1 cellular context compared by ENCODE assay signal in genomic region chr12:112122823-112123690, GRCh38.
TF ChIP-seq lines count a peak whose summit lies in the region.

No MANE protein-coding gene starts in this region.

TF ChIP-seq in HEK293, 187 proteins besides CTCF, POLR2A, EP300 and RAD21 (continued from another document and continues in another):
- no peak for TF ChIP-seq TSHZ1 (tag by site-specific recombination; IDR thresholded peaks at IDR 0.05; ENCODE audit: borderline replicate concordance)
- no peak for TF ChIP-seq ELK4 (IDR thresholded peaks at IDR 0.05; ENCODE audit: borderline replicate concordance, low read depth, low read length)
- no peak for TF ChIP-seq ZNF626 (tag by site-specific recombination; IDR thresholded peaks at IDR 0.05)
- TF ChIP-seq ZNF248 (tag by site-specific recombination; IDR thresholded peaks at IDR 0.05), result no peak
- TF ChIP-seq ZNF701 (tag by site-specific recombination; IDR thresholded peaks at IDR 0.05), result no peak
- peak; percentile 79 for TF ChIP-seq ZNF366 (tag by site-specific recombination; conservative IDR thresholded peaks at IDR 0.05)
- TF ChIP-seq GFI1B (tag by site-specific recombination; IDR thresholded peaks at IDR 0.05), result no peak
- TF ChIP-seq ZNF394 (tag by site-specific recombination; IDR thresholded peaks at IDR 0.05; ENCODE audit: borderline replicate concordance), result no peak; the same call in 1 of the 2 replicates
- TF ChIP-seq ZNF302 (tag by site-specific recombination; IDR thresholded peaks at IDR 0.05; ENCODE audit: low read depth), result no peak
- TF ChIP-seq ZBTB44 (tag by site-specific recombination; IDR thresholded peaks at IDR 0.05), result peak; percentile 47; the same call in 1 of the 2 replicates
- TF ChIP-seq ZNF311 (tag by site-specific recombination; IDR thresholded peaks at IDR 0.05; ENCODE audit: borderline replicate concordance), result no peak
- TF ChIP-seq SCRT1 (tag by site-specific recombination; IDR thresholded peaks at IDR 0.05; ENCODE audit: borderline replicate concordance), result no peak
- no peak for TF ChIP-seq ZNF174 (tag by site-specific recombination; IDR thresholded peaks at IDR 0.05)
- TF ChIP-seq ZBTB6 (tag by site-specific recombination; IDR thresholded peaks at IDR 0.05), result no peak
- no peak for TF ChIP-seq TCF7L2 (IDR thresholded peaks at IDR 0.05; ENCODE audit: borderline replicate concordance, low read depth, low read length)
- peak; percentile 56 for TF ChIP-seq ZNF629 (tag by site-specific recombination; IDR thresholded peaks at IDR 0.05)
- TF ChIP-seq ZNF391 (tag by site-specific recombination; IDR thresholded peaks at IDR 0.05; ENCODE audit: borderline replicate concordance, low read depth), result no peak
- no peak for TF ChIP-seq ZNF114 (tag by site-specific recombination; IDR thresholded peaks at IDR 0.05)
- TF ChIP-seq ZNF768 (tag by site-specific recombination; IDR thresholded peaks at IDR 0.05), result no peak
- no peak for TF ChIP-seq ZNF791 (tag by site-specific recombination; IDR thresholded peaks at IDR 0.05)
- TF ChIP-seq ZNF610 (tag by site-specific recombination; IDR thresholded peaks at IDR 0.05; ENCODE audit: borderline replicate concordance), result no peak
- TF ChIP-seq ZNF530 (tag by site-specific recombination; IDR thresholded peaks at IDR 0.05; ENCODE audit: low read depth), result no peak
- no peak for TF ChIP-seq KLF7 (tag by site-specific recombination; IDR thresholded peaks at IDR 0.05; ENCODE audit: borderline replicate concordance)
- TF ChIP-seq INSM2 (tag by site-specific recombination; IDR thresholded peaks at IDR 0.05), result peak; percentile 20; the same call in 1 of the 2 replicates
- TF ChIP-seq ZSCAN30 (tag by site-specific recombination; IDR thresholded peaks at IDR 0.05), result 0 out of 2 replicates have a peak, but pooled peaks have one; percentile 61
- no peak for TF ChIP-seq ZNF488 (tag by site-specific recombination; IDR thresholded peaks at IDR 0.05)
- 0 out of 2 replicates have a peak, but pooled peaks have one; percentile 58 for TF ChIP-seq ZEB2 (tag by site-specific recombination; IDR thresholded peaks at IDR 0.05)
- TF ChIP-seq ZNF423 (tag by site-specific recombination; IDR thresholded peaks at IDR 0.05), result no peak
- TF ChIP-seq ZNF112 (tag by site-specific recombination; IDR thresholded peaks at IDR 0.05), result no peak
- peak; percentile 64 for TF ChIP-seq ZBTB17 (tag by site-specific recombination; IDR thresholded peaks at IDR 0.05)
- TF ChIP-seq ZNF555 (tag by site-specific recombination; conservative IDR thresholded peaks at IDR 0.05), result no peak
- no peak for TF ChIP-seq ZNF777 (tag by site-specific recombination; IDR thresholded peaks at IDR 0.05; ENCODE audit: borderline replicate concordance)
- TF ChIP-seq ZNF239 (tag by site-specific recombination; IDR thresholded peaks at IDR 0.05), result no peak
- no peak for TF ChIP-seq REPIN1 (tag by site-specific recombination; IDR thresholded peaks at IDR 0.05; ENCODE audit: low read depth)
- TF ChIP-seq ZNF704 (tag by site-specific recombination; IDR thresholded peaks at IDR 0.05), result no peak
- TF ChIP-seq BCL11B (tag by site-specific recombination; IDR thresholded peaks at IDR 0.05; ENCODE audit: low read depth), result no peak
- peak; percentile 58 for TF ChIP-seq ZIC2 (tag by site-specific recombination; IDR thresholded peaks at IDR 0.05)
- TF ChIP-seq PRDM4 (tag by site-specific recombination; IDR thresholded peaks at IDR 0.05), result peak; percentile 99
- no peak for TF ChIP-seq GLIS2 (tag by site-specific recombination; IDR thresholded peaks at IDR 0.05)
- TF ChIP-seq ZNF184 (tag by site-specific recombination; IDR thresholded peaks at IDR 0.05), result no peak; the same call in 1 of the 2 replicates
- TF ChIP-seq ZNF692 (tag by site-specific recombination; IDR thresholded peaks at IDR 0.05), result peak; percentile 78; the same call in 1 of the 2 replicates
- TF ChIP-seq ZNF133 (tag by site-specific recombination; IDR thresholded peaks at IDR 0.05), result no peak
- no peak for TF ChIP-seq ZNF792 (tag by site-specific recombination; IDR thresholded peaks at IDR 0.05)
- TF ChIP-seq FEZF1 (tag by site-specific recombination; IDR thresholded peaks at IDR 0.05), result peak; percentile 68
- no peak for TF ChIP-seq ZNF571 (tag by site-specific recombination; IDR thresholded peaks at IDR 0.05)
- no peak for TF ChIP-seq ZNF623 (tag by site-specific recombination; IDR thresholded peaks at IDR 0.05)
- TF ChIP-seq GLIS1 (tag by site-specific recombination; IDR thresholded peaks at IDR 0.05), result peak; percentile 23
- TF ChIP-seq ZNF18 (tag by site-specific recombination; IDR thresholded peaks at IDR 0.05), result peak; percentile 88
